Comparison of ENCODE assay signal across 23 cellular contexts in the genomic region with DNA sequence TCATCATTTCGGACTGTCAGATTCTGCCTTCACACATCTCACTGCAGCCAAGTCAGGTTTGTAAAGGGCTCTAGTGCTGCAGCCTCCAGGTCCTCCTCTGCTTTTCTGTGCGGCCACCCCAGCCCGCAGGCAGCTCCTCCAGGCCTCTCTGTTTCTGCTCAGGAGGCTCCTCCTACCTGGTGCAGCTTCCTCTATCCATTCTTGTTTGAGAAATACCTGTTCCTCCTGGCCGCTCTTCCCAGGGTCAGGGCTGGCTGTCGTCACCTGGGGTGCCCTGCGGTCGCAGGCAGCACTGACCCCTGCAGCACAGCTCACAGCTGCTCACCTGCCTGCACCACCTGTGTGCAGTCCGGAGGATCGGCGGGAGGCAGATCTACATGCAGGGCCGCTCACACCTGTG.
"Had no signal": no experiment of that assay in that cellular context is flagged by ENCODE, and none has a peak within 500 bp of the region (broad histone marks: within the 10 kb centered on the region; RNA-seq: fewer than 3 reads in every experiment).

No MANE protein-coding gene starts in this region.

- H3K27ac ChIP-seq: SK-N-MC had no signal

- H3K4me3 ChIP-seq: SK-N-MC had no signal

- DNase-seq: activated CD4-positive, alpha-beta memory T cell treated with anti-CD3 and anti-CD28 coated beads for 36 hours; activated CD4-positive, alpha-beta T cell treated with anti-CD3 and anti-CD28 coated beads, Interleukin-2, amount 10 ng/mL, durations not matched to agents 7 days and 5 days; activated CD4-positive, CD25-positive, alpha-beta regulatory T cell; activated CD8-positive, alpha-beta memory T cell treated with anti-CD3 and anti-CD28 coated beads for 24 hours; activated effector memory CD4-positive, alpha-beta T cell treated with anti-CD3 and anti-CD28 coated beads, Interleukin-2, amount 50 U/mL, for 16 hours; activated naive CD4-positive, alpha-beta T cell treated with Interleukin-2 at 50 U/mL for 16 hours; activated T-cell treated with anti-CD3 and anti-CD28 coated beads, Interleukin-2, amount 50 U/mL, for 4 hours; amygdala; Kasumi-1; KBM-7; NCI-H1048; NCI-H1694; NCI-H2029; NCI-H2107; NCI-H345; NCI-H510A; NCI-H526 treated with DMSO at 0.1 percent for 48 hours; NCI-H82; T-cell; T-helper 2 cell; T1000 had no signal

- ATAC-seq: activated T-cell treated with anti-CD3 and anti-CD28 coated beads, Interleukin-2, amount 50 U/mL, for 4 hours; Right ventricle myocardium inferior; T-cell had no signal
